28 cellular contexts compared by ENCODE assay signal in the genomic region with DNA sequence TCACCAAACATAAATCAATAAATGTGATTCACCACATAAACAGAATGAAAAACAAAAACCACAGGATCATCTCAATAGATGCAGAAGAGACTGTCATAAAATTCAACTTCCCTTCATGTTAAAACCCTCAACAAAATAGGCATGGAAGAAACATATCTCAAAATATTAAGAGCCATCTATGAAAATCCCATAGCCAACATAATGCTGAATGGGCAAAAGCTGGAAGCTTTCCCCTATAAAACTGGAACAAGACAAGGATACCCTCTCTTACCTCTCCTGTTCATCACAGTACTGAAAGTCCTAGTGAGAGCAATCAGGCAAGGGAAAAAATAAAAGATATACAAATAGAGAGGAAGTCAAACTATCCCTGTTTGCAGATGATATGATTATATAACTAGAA.
"Had no signal": no experiment of that assay in that cellular context is flagged by ENCODE, and none has a peak within 500 bp of the region (broad histone marks: within the 10 kb centered on the region; RNA-seq: fewer than 3 reads in every experiment).

No MANE protein-coding gene starts in this region.

- H3K9me3 ChIP-seq: ovary, psoas muscle, suprapubic skin, testis, tibial artery, transverse colon, upper lobe of right lung, uterus had no signal

- H3K4me2 ChIP-seq: neural progenitor cell, smooth muscle cell had no signal

- H3K36me3 ChIP-seq: neural progenitor cell, ovary, spleen, suprapubic skin, tibial artery, transverse colon, upper lobe of right lung, uterus had no signal

- ATAC-seq: natural killer cell; psoas muscle; right cardiac atrium; sciatic nerve; stimulated activated memory B cell treated with anti-CD40 and anti-IgM and Interleukin-4, amounts not matched to agents 10 μg/mL and 1 μg/mL and 100 μg/mL, for 72 hours; stimulated activated naive CD8-positive, alpha-beta T cell treated with anti-CD3 and anti-CD28 coated beads, Interleukin-15, amount 100 ng/mL, for 72 hours; stimulated activated naive CD8-positive, alpha-beta T cell treated with anti-CD3 and anti-CD28 coated beads, Interleukin-15, Interleukin-2, amounts not matched to agents 100 U/mL and 50 U/mL, for 24 hours; upper lobe of right lung had no signal

- H3K4me3 ChIP-seq: neural progenitor cell, ovary, psoas muscle, skin epidermis, smooth muscle cell, spleen, suprapubic skin, testis, tibial artery, transverse colon, upper lobe of right lung, uterus had no signal

- H3K79me2 ChIP-seq: parathyroid adenoma had no signal

- H3K27me3 ChIP-seq: neural progenitor cell, ovary, spleen, suprapubic skin, testis, tibial artery, transverse colon, upper lobe of right lung, uterus had no signal

- H2AFZ ChIP-seq: neural progenitor cell, parathyroid adenoma had no signal

- H3K27ac ChIP-seq: neural progenitor cell, ovary, parathyroid adenoma, psoas muscle, skin epidermis, spleen, suprapubic skin, testis, tibial artery, transverse colon, upper lobe of right lung, uterus had no signal

- H3K4me1 ChIP-seq: neural progenitor cell, parathyroid adenoma, psoas muscle, spleen, suprapubic skin, testis, tibial artery, transverse colon, upper lobe of right lung, uterus had no signal

- H3K9ac ChIP-seq: neural progenitor cell, parathyroid adenoma had no signal

- DNase-seq: natural killer cell; occipital lobe; ovary; posterior cingulate gyrus; psoas muscle; right cardiac atrium; spleen; stimulated activated CD4-positive, alpha-beta T cell treated with anti-CD3 and anti-CD28 coated beads, Interleukin-12 subunit alpha, Interleukin-12 subunit beta, amount 100 ng/mL, for 4 hours; stimulated activated CD4-positive, alpha-beta T cell treated with anti-CD3 and anti-CD28 coated beads, Interleukin-1b, Interleukin-23, amount 100 ng/mL, for 48 hours; stimulated activated CD4-positive, alpha-beta T cell treated with anti-CD3 and anti-CD28 coated beads, Interleukin-4, amount 100 ng/mL, for 1 hour; stimulated activated CD4-positive, alpha-beta T cell treated with anti-CD3 and anti-CD28 coated beads, Interleukin-4, amount 100 ng/mL, for 4 hours; stimulated activated CD8-positive, alpha-beta memory T cell treated with anti-CD3 and anti-CD28 coated beads, Interleukin-4, amount 100 ng/mL, for 48 hours; stimulated activated naive CD4-positive, alpha-beta T cell; stimulated activated naive CD8-positive, alpha-beta T cell treated with anti-CD3 and anti-CD28 coated beads, Interleukin-15, amount 100 ng/mL, for 72 hours; stimulated activated naive CD8-positive, alpha-beta T cell treated with anti-CD3 and anti-CD28 coated beads, Interleukin-15, Interleukin-2, amounts not matched to agents 100 U/mL and 50 U/mL, for 24 hours; substantia nigra; testis; tibial artery; transverse colon; upper lobe of right lung; uterus had no signal
